1 cellular context compared by ENCODE assay signal in genomic region chr11:101442936-101443521, GRCh38.
TF ChIP-seq lines count a peak whose summit lies in the region.

No MANE protein-coding gene starts in this region.

TF ChIP-seq in HepG2, 621 proteins besides CTCF, POLR2A, EP300 and RAD21 (continued from another document):
- TF ChIP-seq, protein P1, sequence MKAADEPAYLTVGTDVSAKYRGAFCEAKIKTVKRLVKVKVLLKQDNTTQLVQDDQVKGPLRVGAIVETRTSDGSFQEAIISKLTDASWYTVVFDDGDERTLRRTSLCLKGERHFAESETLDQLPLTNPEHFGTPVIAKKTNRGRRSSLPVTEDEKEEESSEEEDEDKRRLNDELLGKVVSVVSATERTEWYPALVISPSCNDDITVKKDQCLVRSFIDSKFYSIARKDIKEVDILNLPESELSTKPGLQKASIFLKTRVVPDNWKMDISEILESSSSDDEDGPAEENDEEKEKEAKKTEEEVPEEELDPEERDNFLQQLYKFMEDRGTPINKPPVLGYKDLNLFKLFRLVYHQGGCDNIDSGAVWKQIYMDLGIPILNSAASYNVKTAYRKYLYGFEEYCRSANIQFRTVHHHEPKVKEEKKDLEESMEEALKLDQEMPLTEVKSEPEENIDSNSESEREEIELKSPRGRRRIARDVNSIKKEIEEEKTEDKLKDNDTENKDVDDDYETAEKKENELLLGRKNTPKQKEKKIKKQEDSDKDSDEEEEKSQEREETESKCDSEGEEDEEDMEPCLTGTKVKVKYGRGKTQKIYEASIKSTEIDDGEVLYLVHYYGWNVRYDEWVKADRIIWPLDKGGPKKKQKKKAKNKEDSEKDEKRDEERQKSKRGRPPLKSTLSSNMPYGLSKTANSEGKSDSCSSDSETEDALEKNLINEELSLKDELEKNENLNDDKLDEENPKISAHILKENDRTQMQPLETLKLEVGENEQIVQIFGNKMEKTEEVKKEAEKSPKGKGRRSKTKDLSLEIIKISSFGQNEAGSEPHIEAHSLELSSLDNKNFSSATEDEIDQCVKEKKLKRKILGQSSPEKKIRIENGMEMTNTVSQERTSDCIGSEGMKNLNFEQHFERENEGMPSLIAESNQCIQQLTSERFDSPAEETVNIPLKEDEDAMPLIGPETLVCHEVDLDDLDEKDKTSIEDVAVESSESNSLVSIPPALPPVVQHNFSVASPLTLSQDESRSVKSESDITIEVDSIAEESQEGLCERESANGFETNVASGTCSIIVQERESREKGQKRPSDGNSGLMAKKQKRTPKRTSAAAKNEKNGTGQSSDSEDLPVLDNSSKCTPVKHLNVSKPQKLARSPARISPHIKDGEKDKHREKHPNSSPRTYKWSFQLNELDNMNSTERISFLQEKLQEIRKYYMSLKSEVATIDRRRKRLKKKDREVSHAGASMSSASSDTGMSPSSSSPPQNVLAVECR (CRISPR knock-in tag; IDR thresholded peaks at IDR 0.05; ENCODE audit: borderline replicate concordance): no peak
